Comparison of ENCODE assay signal across 22 cellular contexts in genomic region chr3:136437006-136437405, GRCh38.
A peak's percentile ranks its signal among the peaks of the same experiment; 100 is the strongest.
DNase-seq lines count a peak whose midpoint lies in the region; ATAC-seq and TF ChIP-seq lines count a peak whose summit lies in the region.
"Had no signal": no experiment of that assay in that cellular context is flagged by ENCODE, and none has a peak within 500 bp of the region (broad histone marks: within the 10 kb centered on the region; RNA-seq: fewer than 3 reads in every experiment).

No MANE protein-coding gene starts in this region.

- H3K36me3 ChIP-seq in cardiac muscle cell (peaks cover 11% of the 10 kb centered on the region), uterus (no peaks in the 10 kb centered on the region), hepatocyte (replicated peaks; ENCODE audit: insufficient read depth, low read depth) (no peaks in the 10 kb centered on the region)
- H3K36me3 ChIP-seq: HAP-1 had no signal

- H3K9me3 ChIP-seq in cardiac muscle cell (ENCODE audit: low read depth) (no peaks in the 10 kb centered on the region), T-helper 17 cell (ENCODE audit: control insufficient read depth, low read length, poor library complexity, severe bottlenecking) (no peaks in the 10 kb centered on the region), uterus (no peaks in the 10 kb centered on the region), hepatocyte (ENCODE audit: low read depth) (no peaks in the 10 kb centered on the region)
- H3K9me3 ChIP-seq: A549; BE2C; BLaER1 treated with 17β-estradiol and CSF1 and Interleukin-3, amounts not matched to agents 10 nM and 100 nM; HAP-1 had no signal

- intact Hi-C loops in Right ventricle myocardium inferior (cut with DNase I), result no loop called here
- intact Hi-C loops in uterus (cut with DNase I; ENCODE audit: low total_unique reads), result no loop called here

- H2AFZ ChIP-seq in hepatocyte, result no peak overlapping the region
- H2AFZ ChIP-seq: GM23338 had no signal

- ATAC-seq in Right ventricle myocardium inferior, result no peak
- no peak for ATAC-seq in T-helper 17 cell
- ATAC-seq: A549, GM23338 had no signal

- H3K27me3 ChIP-seq in cardiac muscle cell, result no peaks in the 10 kb centered on the region
- H3K27me3 ChIP-seq in uterus, result no peaks in the 10 kb centered on the region
- H3K27me3 ChIP-seq in hepatocyte, result no peaks in the 10 kb centered on the region
- H3K27me3 ChIP-seq: BE2C; BLaER1 treated with 17β-estradiol and CSF1 and Interleukin-3, amounts not matched to agents 10 nM and 100 nM had no signal

- H3K4me3 Mint-ChIP-seq in T-helper 17 cell, result no peak overlapping the region
- H3K4me3 Mint-ChIP-seq: CD14-positive monocyte; CD4-positive, alpha-beta T cell; CD8-positive, alpha-beta memory T cell; GM23338; HFFc6 had no signal

- no peaks in the 10 kb centered on the region for H3K79me2 ChIP-seq in hepatocyte

- H3K4me3 ChIP-seq in cardiac muscle cell (no peak overlapping the region), uterus (no peak overlapping the region), hepatocyte (no peak overlapping the region)
- H3K4me3 ChIP-seq: A549; BLaER1 treated with 17β-estradiol and CSF1 and Interleukin-3, amounts not matched to agents 10 nM and 100 nM; GM23338; HAP-1 had no signal

- POLR2A ChIA-PET in RWPE1 (lab: Yijun Ruan, JAX; ENCODE audit: low non-redundant PET), result no interaction called here

- TF ChIP-seq POLR2A in erythroblast (IDR thresholded peaks at IDR 0.05; ENCODE audit: low read length) (no peak), uterus (IDR thresholded peaks at IDR 0.05) (no peak)

- H4K20me1 ChIP-seq in hepatocyte (ENCODE audit: insufficient read depth, poor library complexity, severe bottlenecking), result no peaks in the 10 kb centered on the region
- H4K20me1 ChIP-seq: BLaER1 treated with 17β-estradiol and CSF1 and Interleukin-3, amounts not matched to agents 10 nM and 100 nM had no signal

- peaks cover 10% of the 10 kb centered on the region for H3K4me1 Mint-ChIP-seq in T-helper 17 cell
- H3K4me1 Mint-ChIP-seq: CD14-positive monocyte, GM23338 had no signal

- H3K27ac ChIP-seq in cardiac muscle cell (peak overlapping the region; percentile 32), uterus (no peak overlapping the region), RWPE1 (no peak overlapping the region), hepatocyte (no peak overlapping the region)
- H3K27ac ChIP-seq: A549; BLaER1 treated with 17β-estradiol and CSF1 and Interleukin-3, amounts not matched to agents 10 nM and 100 nM had no signal

- TF ChIP-seq CTCF in cardiac muscle cell (IDR thresholded peaks at IDR 0.05; ENCODE audit: low read depth, low read length) (no peak), uterus (IDR thresholded peaks at IDR 0.05) (no peak), RWPE1 (conservative IDR thresholded peaks at IDR 0.05; ENCODE audit: low read depth) (no peak), hepatocyte (IDR thresholded peaks at IDR 0.05; ENCODE audit: poor library complexity) (no peak)

- H3K36me3 Mint-ChIP-seq in T-helper 17 cell (ENCODE audit: low read depth), result peaks cover 4% of the 10 kb centered on the region

- H3K27ac Mint-ChIP-seq in T-helper 17 cell, result peak overlapping the region; percentile 2
- H3K27ac Mint-ChIP-seq: CD14-positive monocyte; CD4-positive, alpha-beta T cell; GM23338; HFFc6 had no signal

- no peak for DNase-seq in cardiac muscle cell (ENCODE audit: low read depth in 1 of 2, low spot score in 1 of 2)
- DNase-seq in Right ventricle myocardium inferior (ENCODE audit: missing footprints), result no peak
- DNase-seq in T-helper 17 cell, result no peak
- DNase-seq in erythroblast (lab: John Stamatoyannopoulos, UW), result peak; percentile 17 to 42
- DNase-seq in uterus, result no peak
- DNase-seq in RWPE1 (ENCODE audit: low spot score), result no peak
- DNase-seq in hepatocyte (ENCODE audit: low spot score), result no peak
- DNase-seq: 8988T; ACHN; AML-193; BE2C; CD4-positive, alpha-beta T cell; CD8-positive, alpha-beta memory T cell; DMS53; DMS79 treated with DMSO at 0.1 percent for 48 hours; GF-D8; HFFc6 had no signal

- no peaks in the 10 kb centered on the region for H3K4me1 ChIP-seq in cardiac muscle cell (ENCODE audit: low read depth)
- H3K4me1 ChIP-seq in uterus, result no peaks in the 10 kb centered on the region
- no peaks in the 10 kb centered on the region for H3K4me1 ChIP-seq in hepatocyte (ENCODE audit: insufficient read depth)
- H3K4me1 ChIP-seq: A549; BLaER1 treated with 17β-estradiol and CSF1 and Interleukin-3, amounts not matched to agents 10 nM and 100 nM; HAP-1 had no signal

- H3K4me2 ChIP-seq in hepatocyte, result no peak overlapping the region
- H3K4me2 ChIP-seq: A549; BLaER1 treated with 17β-estradiol and CSF1 and Interleukin-3, amounts not matched to agents 10 nM and 100 nM; GM23338 had no signal

- 88% methylated on average over 2 of the region's 2 CpGs for WGBS in hepatocyte (ENCODE audit: low lambda C conversion rate, missing lambda C conversion rate)

- H3K9me2 ChIP-seq in hepatocyte (replicated peaks; ENCODE audit: insufficient read depth), result no peaks in the 10 kb centered on the region

- H3K27me3 Mint-ChIP-seq in T-helper 17 cell, result no peaks in the 10 kb centered on the region
- H3K27me3 Mint-ChIP-seq: CD4-positive, alpha-beta T cell; CD8-positive, alpha-beta memory T cell had no signal

- CTCF ChIA-PET in RWPE1 (lab: Yijun Ruan, JAX), result no interaction called here

Comparison
In these comparisons a context has a peak if more than half of its experiments do, and no peak if none do; other contexts are left out.
1. DNase-seq: peak in erythroblast (2 of 2); none in cardiac muscle cell (0 of 2), Right ventricle myocardium inferior (single experiment), T-helper 17 cell (0 of 3), uterus (0 of 2), RWPE1 (single experiment) and hepatocyte (single experiment).